ENCODE assay signal across 8 cellular contexts in genomic region chr16:53435066-53435688, GRCh38. TPM values are rescaled to one million over a fixed set of nuclear protein-coding genes. Genes with fewer than 3 reads are reported as not detected.
A peak's percentile ranks its signal among the peaks of the same experiment; 100 is the strongest.
DNase-seq lines count a peak whose midpoint lies in the region; ATAC-seq and TF ChIP-seq lines count a peak whose summit lies in the region.

No MANE protein-coding gene starts in this region.

- intact Hi-C loops in left ventricle myocardium superior (cut with micrococcal nuclease), result no loop called here
- intact Hi-C loops in psoas muscle (cut with DNase I), result loop anchor here (5.0 to 10.0 kb wide), 4 partner anchors 62 to 383 kb away; partner anchors contain the start of genes AKTIP (in 1 of the 2), CHD9 (in 1 of the 2), CHD9NB (in 1 of the 2) and FTO (in 1 of the 2)
- intact Hi-C loops in aorta (cut with DNase I), result loop anchor here (2.0 to 5.0 kb wide), 2 partner anchors 67 to 76 kb away; partner anchors contain the start of gene AKTIP (in 1 of the 2)

- H3K4me3 ChIP-seq in GM12875 (ENCODE audit: low read depth, low read length) (peak overlapping the region; percentile 85), psoas muscle (peak overlapping the region; percentile 82), aorta (ENCODE audit: low read length in 2 of 2) (peak overlapping the region; percentile 60 to 80)

- no peaks in the 10 kb centered on the region for H3K9me3 ChIP-seq in psoas muscle
- no peaks in the 10 kb centered on the region for H3K9me3 ChIP-seq in aorta (ENCODE audit: control insufficient read depth, low read length)

- ATAC-seq in HG02623 (IDR thresholded peaks at IDR 0.05; ENCODE audit: unreplicated experiment) (peak; percentile 84), left ventricle myocardium superior (peak; percentile 92), psoas muscle (peak; percentile 89 to 92 (median 90)), aorta (ENCODE audit: low FRiP score) (peak; percentile 90)

- H3K27me3 ChIP-seq in psoas muscle (ENCODE audit: insufficient read depth in 3 of 3, low read length in 2 of 3) (no peaks in the 10 kb centered on the region), aorta (ENCODE audit: control insufficient read depth in 1 of 2, insufficient read depth in 2 of 2, low read length in 1 of 2) (no peaks in the 10 kb centered on the region)

- no peak for TF ChIP-seq CTCF in GM12875 (IDR thresholded peaks at IDR 0.05; ENCODE audit: borderline replicate concordance, insufficient read depth, low read depth, low read length)
- no peak for TF ChIP-seq CTCF in psoas muscle (IDR thresholded peaks at IDR 0.05)

- H3K27ac ChIP-seq in psoas muscle (peak overlapping the region; percentile 92), aorta (ENCODE audit: low read depth in 1 of 2, low read length in 2 of 2) (peak overlapping the region; percentile 29 to 89)

- WGBS in psoas muscle, 3 donors, result 0 to 1% (median 0%) methylated on average over 28 of the region's 28 CpGs
- WGBS in aorta, 2 donors, result 0% methylated on average over 28 of the region's 28 CpGs

- DNase-seq in NCI-H1092 treated with DMSO at 0.1 percent for 48 hours (lab: John Stamatoyannopoulos, UW) (peak; percentile 70), T follicular helper cell (ENCODE audit: low read depth) (peak; percentile 56), amygdala (lab: John Stamatoyannopoulos, UW) (peak in 53 of 56 donors; percentile 9 to 86 (median 57)), left ventricle myocardium superior (peak; percentile 58), psoas muscle (peak; percentile 57 to 82), aorta (peak; percentile 78 to 79)

- H3K4me1 ChIP-seq in psoas muscle (peaks cover 20% of the 10 kb centered on the region), aorta (ENCODE audit: control insufficient read depth in 1 of 2, insufficient read depth in 2 of 2, low read length in 2 of 2) (no peaks in the 10 kb centered on the region)

- H3K36me3 ChIP-seq in psoas muscle (ENCODE audit: insufficient read depth in 1 of 2, low read depth in 1 of 2) (peaks cover 0 to 8% of the 10 kb centered on the region in 2 donors), aorta (ENCODE audit: control insufficient read depth in 1 of 2, insufficient read depth in 2 of 2, low read length in 1 of 2) (no peaks in the 10 kb centered on the region)

RNA-seq across cellular contexts. Expression of gene RBL2, which starts 0.9 kb away (rescaled TPM):
- total RNA-seq in left ventricle myocardium superior (37.1 TPM), psoas muscle (10 to 100 TPM; 34.2 to 37.4 (median 36.5) TPM), aorta (10 to 100 TPM; 85.0 to 90.2 TPM)
- polyA plus RNA-seq in psoas muscle (10 to 100 TPM; 16.7 to 45.0 (median 23.4) TPM), aorta (10 to 100 TPM; 35.2 to 74.2 TPM)

Comparison
In these comparisons a context has a peak if more than half of its experiments do, and no peak if none do; other contexts are left out.
1. Peak in every context shown above with its lines: DNase-seq, ATAC-seq, H3K4me3 ChIP-seq and H3K27ac ChIP-seq.